1 cellular context compared by ENCODE assay signal in genomic region chr12:54824402-54824801, GRCh38.
TF ChIP-seq lines count a peak whose summit lies in the region.

No MANE protein-coding gene starts in this region.

TF ChIP-seq in SK-N-SH, 30 proteins besides CTCF, POLR2A, EP300 and RAD21:
- no peak for TF ChIP-seq MAX (IDR thresholded peaks at IDR 0.05; ENCODE audit: low read depth)
- TF ChIP-seq CHD2 (IDR thresholded peaks at IDR 0.05; ENCODE audit: low read length, partially characterized antibody) = no peak
